1 cellular context compared by ENCODE assay signal in the genomic region with DNA sequence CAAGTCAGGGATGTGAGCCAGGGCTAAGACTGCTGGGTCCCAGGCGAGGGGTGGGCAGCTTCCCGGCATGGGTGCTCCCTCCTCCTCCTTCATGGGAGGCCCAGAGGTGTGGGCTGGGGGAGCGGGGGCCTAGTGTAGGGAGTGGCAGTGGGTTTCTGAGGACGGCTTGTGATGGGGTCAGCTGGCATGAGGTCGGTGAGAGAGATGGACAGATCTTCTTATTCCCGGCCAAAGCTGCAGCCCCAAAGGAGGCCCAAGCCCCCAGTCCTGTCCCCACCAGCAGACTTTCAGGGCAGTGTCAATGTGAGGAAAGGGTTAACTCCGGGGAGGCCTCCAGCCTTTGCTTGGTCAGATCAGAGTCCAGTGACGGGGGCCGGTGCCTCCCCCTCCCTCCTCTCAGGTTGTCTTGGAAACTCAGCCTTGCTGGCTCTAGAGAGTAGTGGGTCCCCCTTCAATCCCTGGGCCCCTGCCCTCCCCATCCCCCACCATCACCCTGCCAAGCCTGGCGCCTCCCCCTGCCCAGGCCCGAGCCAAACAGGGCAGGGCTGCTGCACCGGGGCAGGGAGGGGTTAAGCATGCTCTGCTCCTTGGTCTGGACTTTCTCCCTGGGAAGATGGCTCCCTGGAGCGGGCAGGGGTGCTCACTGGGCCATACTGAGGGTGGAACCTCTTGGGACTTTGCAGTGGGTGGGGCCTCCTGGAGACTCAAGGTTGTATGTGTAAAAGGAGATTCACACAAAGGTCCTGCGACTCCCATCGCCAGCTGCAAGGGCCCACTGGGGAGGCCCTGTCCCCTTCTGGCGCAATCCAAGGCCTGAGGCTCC.
TF ChIP-seq lines count a peak whose summit lies in the region.

No MANE protein-coding gene starts in this region.

TF ChIP-seq in HepG2, 621 proteins besides CTCF, POLR2A, EP300 and RAD21 (continued from another document and continues in another):
- TF ChIP-seq, protein P1, sequence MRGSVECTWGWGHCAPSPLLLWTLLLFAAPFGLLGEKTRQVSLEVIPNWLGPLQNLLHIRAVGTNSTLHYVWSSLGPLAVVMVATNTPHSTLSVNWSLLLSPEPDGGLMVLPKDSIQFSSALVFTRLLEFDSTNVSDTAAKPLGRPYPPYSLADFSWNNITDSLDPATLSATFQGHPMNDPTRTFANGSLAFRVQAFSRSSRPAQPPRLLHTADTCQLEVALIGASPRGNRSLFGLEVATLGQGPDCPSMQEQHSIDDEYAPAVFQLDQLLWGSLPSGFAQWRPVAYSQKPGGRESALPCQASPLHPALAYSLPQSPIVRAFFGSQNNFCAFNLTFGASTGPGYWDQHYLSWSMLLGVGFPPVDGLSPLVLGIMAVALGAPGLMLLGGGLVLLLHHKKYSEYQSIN (CRISPR knock-in tag; IDR thresholded peaks at IDR 0.05; ENCODE audit: borderline replicate concordance) = no peak
- no peak for TF ChIP-seq ZNF33B (CRISPR knock-in tag; IDR thresholded peaks at IDR 0.05)
- no peak for TF ChIP-seq HOXA9 (CRISPR knock-in tag; IDR thresholded peaks at IDR 0.05; ENCODE audit: borderline replicate concordance)
- no peak for TF ChIP-seq SOX6 (IDR thresholded peaks at IDR 0.05)
- TF ChIP-seq SOX6 (CRISPR knock-in tag; IDR thresholded peaks at IDR 0.05) = peak; percentile 90
- TF ChIP-seq ETS1 (CRISPR knock-in tag; IDR thresholded peaks at IDR 0.05) = no peak
- TF ChIP-seq, protein P2, sequence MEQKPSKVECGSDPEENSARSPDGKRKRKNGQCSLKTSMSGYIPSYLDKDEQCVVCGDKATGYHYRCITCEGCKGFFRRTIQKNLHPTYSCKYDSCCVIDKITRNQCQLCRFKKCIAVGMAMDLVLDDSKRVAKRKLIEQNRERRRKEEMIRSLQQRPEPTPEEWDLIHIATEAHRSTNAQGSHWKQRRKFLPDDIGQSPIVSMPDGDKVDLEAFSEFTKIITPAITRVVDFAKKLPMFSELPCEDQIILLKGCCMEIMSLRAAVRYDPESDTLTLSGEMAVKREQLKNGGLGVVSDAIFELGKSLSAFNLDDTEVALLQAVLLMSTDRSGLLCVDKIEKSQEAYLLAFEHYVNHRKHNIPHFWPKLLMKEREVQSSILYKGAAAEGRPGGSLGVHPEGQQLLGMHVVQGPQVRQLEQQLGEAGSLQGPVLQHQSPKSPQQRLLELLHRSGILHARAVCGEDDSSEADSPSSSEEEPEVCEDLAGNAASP (CRISPR knock-in tag; IDR thresholded peaks at IDR 0.05; ENCODE audit: borderline replicate concordance) = peak; percentile 73; the same call in 1 of the 2 replicates
- TF ChIP-seq NFRKB (IDR thresholded peaks at IDR 0.05) = no peak
- TF ChIP-seq ZNF33A (CRISPR knock-in tag; IDR thresholded peaks at IDR 0.05; ENCODE audit: borderline replicate concordance) = no peak
- TF ChIP-seq SP1 (IDR thresholded peaks at IDR 0.05) = no peak
- peak; percentile 64; the same call in 1 of the 2 replicates for TF ChIP-seq SP1 (CRISPR knock-in tag; IDR thresholded peaks at IDR 0.05)
- TF ChIP-seq REPIN1 (CRISPR knock-in tag; IDR thresholded peaks at IDR 0.05; ENCODE audit: borderline replicate concordance, low read depth) = no peak; the same call in 1 of the 2 replicates
- TF ChIP-seq, protein P3, sequence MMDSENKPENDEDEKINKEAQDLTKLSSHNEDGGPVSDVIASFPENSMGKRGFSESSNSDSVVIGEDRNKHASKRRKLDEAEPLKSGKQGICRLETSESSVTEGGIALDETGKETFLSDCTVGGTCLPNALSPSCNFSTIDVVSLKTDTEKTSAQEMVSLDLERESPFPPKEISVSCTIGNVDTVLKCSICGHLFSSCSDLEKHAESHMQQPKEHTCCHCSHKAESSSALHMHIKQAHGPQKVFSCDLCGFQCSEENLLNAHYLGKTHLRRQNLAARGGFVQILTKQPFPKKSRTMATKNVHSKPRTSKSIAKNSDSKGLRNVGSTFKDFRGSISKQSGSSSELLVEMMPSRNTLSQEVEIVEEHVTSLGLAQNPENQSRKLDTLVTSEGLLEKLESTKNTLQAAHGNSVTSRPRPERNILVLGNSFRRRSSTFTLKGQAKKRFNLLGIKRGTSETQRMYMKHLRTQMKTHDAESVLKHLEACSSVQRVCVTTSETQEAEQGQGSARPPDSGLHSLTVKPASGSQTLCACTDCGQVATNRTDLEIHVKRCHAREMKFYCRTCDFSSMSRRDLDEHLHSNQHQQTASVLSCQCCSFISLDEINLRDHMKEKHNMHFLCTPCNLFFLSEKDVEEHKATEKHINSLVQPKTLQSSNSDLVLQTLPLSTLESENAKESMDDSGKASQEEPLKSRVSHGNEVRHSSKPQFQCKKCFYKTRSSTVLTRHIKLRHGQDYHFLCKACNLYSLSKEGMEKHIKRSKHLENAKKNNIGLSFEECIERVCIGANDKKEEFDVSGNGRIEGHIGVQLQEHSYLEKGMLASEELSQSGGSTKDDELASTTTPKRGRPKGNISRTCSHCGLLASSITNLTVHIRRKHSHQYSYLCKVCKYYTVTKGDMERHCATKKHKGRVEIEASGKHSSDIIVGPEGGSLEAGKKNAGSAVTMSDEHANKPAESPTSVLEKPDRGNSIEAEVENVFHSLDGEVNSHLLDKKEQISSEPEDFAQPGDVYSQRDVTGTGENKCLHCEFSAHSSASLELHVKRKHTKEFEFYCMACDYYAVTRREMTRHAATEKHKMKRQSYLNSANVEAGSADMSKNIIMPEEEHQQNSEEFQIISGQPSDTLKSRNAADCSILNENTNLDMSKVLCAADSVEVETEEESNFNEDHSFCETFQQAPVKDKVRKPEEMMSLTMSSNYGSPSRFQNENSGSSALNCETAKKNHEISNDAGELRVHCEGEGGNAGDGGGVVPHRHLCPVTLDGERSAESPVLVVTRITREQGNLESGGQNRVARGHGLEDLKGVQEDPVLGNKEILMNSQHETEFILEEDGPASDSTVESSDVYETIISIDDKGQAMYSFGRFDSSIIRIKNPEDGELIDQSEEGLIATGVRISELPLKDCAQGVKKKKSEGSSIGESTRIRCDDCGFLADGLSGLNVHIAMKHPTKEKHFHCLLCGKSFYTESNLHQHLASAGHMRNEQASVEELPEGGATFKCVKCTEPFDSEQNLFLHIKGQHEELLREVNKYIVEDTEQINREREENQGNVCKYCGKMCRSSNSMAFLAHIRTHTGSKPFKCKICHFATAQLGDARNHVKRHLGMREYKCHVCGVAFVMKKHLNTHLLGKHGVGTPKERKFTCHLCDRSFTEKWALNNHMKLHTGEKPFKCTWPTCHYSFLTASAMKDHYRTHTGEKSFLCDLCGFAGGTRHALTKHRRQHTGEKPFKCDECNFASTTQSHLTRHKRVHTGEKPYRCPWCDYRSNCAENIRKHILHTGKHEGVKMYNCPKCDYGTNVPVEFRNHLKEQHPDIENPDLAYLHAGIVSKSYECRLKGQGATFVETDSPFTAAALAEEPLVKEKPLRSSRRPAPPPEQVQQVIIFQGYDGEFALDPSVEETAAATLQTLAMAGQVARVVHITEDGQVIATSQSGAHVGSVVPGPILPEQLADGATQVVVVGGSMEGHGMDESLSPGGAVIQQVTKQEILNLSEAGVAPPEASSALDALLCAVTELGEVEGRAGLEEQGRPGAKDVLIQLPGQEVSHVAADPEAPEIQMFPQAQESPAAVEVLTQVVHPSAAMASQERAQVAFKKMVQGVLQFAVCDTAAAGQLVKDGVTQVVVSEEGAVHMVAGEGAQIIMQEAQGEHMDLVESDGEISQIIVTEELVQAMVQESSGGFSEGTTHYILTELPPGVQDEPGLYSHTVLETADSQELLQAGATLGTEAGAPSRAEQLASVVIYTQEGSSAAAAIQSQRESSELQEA (CRISPR knock-in tag; IDR thresholded peaks at IDR 0.05; ENCODE audit: not compliant biosample characterization) = no peak
- no peak for TF ChIP-seq ZNF253 (CRISPR knock-in tag; IDR thresholded peaks at IDR 0.05; ENCODE audit: borderline replicate concordance)
- TF ChIP-seq ZNF235 (CRISPR knock-in tag; IDR thresholded peaks at IDR 0.05; ENCODE audit: borderline replicate concordance) = no peak
- TF ChIP-seq ZIK1 (CRISPR knock-in tag; IDR thresholded peaks at IDR 0.05; ENCODE audit: borderline replicate concordance, low read depth) = no peak; the same call in 1 of the 2 replicates
- TF ChIP-seq ZNF17 (CRISPR knock-in tag; IDR thresholded peaks at IDR 0.05) = peak; percentile 77; the same call in 1 of the 2 replicates
- TF ChIP-seq ZNF382 (CRISPR knock-in tag; IDR thresholded peaks at IDR 0.05; ENCODE audit: borderline replicate concordance) = no peak
- TF ChIP-seq ARID4A (CRISPR knock-in tag; IDR thresholded peaks at IDR 0.05; ENCODE audit: borderline replicate concordance) = peak; percentile 85; the same call in 1 of the 2 replicates
- TF ChIP-seq, protein P4, sequence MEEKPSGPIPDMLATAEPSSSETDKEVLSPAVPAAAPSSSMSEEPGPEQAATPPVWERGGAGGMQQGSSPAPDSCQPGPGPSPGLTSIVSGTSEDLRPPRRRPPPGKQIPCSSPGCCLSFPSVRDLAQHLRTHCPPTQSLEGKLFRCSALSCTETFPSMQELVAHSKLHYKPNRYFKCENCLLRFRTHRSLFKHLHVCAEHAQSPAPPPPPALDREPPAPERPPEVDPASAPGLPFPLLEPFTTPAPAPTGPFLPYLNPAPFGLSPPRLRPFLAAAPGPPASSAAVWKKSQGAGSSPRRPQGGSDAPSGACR (CRISPR knock-in tag; IDR thresholded peaks at IDR 0.05) = peak; percentile 52; the same call in 1 of the 2 replicates
